8 cellular contexts compared by ENCODE assay signal in the genomic region with DNA sequence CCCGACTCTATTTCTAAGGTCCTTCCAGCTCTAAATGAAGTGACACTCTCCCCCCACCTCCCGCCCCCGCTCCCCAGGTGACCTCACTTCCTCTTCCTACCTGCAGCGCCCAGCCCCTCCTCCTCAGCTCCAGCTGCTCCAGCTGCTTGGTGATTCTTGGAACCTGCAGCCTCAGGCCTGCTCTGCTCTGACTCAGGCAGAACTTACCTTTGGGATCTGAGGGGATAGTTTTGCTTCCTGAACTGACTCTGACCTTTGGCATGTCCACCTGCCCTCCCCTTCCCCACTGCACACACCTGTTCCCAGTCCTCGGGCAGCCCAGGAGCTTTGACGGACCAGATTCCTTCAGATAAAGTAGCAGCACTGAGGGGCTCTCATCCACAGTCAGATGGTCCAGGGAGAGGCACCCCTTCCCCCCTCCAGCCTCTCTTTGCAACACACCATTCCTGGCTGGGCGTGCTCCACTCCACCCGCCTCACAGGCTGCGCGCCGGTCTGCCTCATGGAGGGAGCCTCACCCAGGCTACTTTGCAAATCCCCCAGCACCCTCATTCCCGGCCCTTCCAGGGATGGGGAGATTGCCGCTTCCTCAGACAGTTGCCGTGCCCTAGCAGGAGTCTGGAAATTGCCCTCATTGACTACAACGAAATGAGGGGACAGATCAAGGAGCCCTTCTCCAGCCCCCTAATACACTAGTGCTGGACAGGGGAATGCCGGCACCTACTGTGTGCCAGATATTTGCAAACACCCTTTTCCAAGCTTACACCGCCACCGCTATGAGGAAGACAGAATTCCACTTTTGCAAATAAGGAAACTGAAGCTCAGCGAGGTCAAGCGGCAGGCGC. TPM values are rescaled to one million over a fixed set of nuclear protein-coding genes. Genes with fewer than 3 reads are reported as not detected.
DNase-seq lines count a peak whose midpoint lies in the region; ATAC-seq and TF ChIP-seq lines count a peak whose summit lies in the region.

No MANE protein-coding gene starts in this region.

- in situ Hi-C loops in brain microvascular endothelial cell (cut with HindIII; ENCODE audit: low pct_ligation_motif_present, low sequenced_read_pairs): no loop called here

- H4K20me1 ChIP-seq in HCT116 (ENCODE audit: insufficient read depth): peaks cover 19% of the 10 kb centered on the region; the same call in 1 of the 2 replicates

- H3K4me2 ChIP-seq in HCT116 (ENCODE audit: low read length): peak overlapping the region; percentile 98

- peaks cover 32 to 56% of the 10 kb centered on the region in 2 experiments for H3K4me1 ChIP-seq in HCT116 (ENCODE audit: control insufficient read depth in 1 of 2, insufficient read depth in 2 of 2, low read length in 2 of 2)

- no TSS peak for BruUV-seq in HCT116 (replicated peaks; lab: Mats Ljungman, UMichigan)

- intact Hi-C loops in HCT116 (cut with micrococcal nuclease): loop anchor here (5.0 to 10.0 kb wide), 2 partner anchors 94 to 416 kb away; a partner anchor contains a TSS

- no peaks in the 10 kb centered on the region for H3K27me3 ChIP-seq in HCT116 (ENCODE audit: insufficient read depth, low read length)
- no peaks in the 10 kb centered on the region for H3K27me3 ChIP-seq in brain microvascular endothelial cell (replicated peaks)
- no peaks in the 10 kb centered on the region for H3K27me3 ChIP-seq in layer of hippocampus (ENCODE audit: control insufficient read depth, insufficient read depth, low read length)

- H3K9me2 ChIP-seq in HCT116 (ENCODE audit: insufficient read depth): no peaks in the 10 kb centered on the region

- H3K27ac ChIP-seq in HCT116 (ENCODE audit: low read depth, low read length): peak overlapping the region; percentile 67
- peak overlapping the region; percentile 4 for H3K27ac ChIP-seq in brain microvascular endothelial cell
- H3K27ac ChIP-seq in layer of hippocampus (ENCODE audit: low read depth, low read length): peak overlapping the region; percentile 71

- TF ChIP-seq RAD21 in HCT116 (IDR thresholded peaks at IDR 0.05; ENCODE audit: low read depth): no peak

- ATAC-seq in HCT116 (peak; percentile 6; the same call in 1 of the 2 replicates), HG02973 (IDR thresholded peaks at IDR 0.05; ENCODE audit: unreplicated experiment) (no peak)

- RAD21 ChIA-PET in HCT116 (lab: Charles Lee; ENCODE audit: low non-redundant PET in 1 of 2, low total read pairs in 2 of 2, uncharacterized antibody in 2 of 2, unreplicated experiment in 2 of 2): interaction anchor here (0.6 to 1.5 kb wide), 4 partner anchors 25 to 171 kb away, joined by 3 read pairs; no protein-coding TSS in a partner anchor

- TF ChIP-seq CTCF in HCT116 (IDR thresholded peaks at IDR 0.05 in 2 of 3, conservative IDR thresholded peaks at IDR 0.05 in 1 of 3; ENCODE audit: borderline replicate concordance in 1 of 3, insufficient read depth in 1 of 3, low read depth in 2 of 3, low read length in 2 of 3) (no peak), brain microvascular endothelial cell (IDR thresholded peaks at IDR 0.05; ENCODE audit: low read depth, low read length, missing control alignments) (no peak)

- H3K79me2 ChIP-seq in HCT116 (ENCODE audit: insufficient read depth, low read length): peaks cover 40% of the 10 kb centered on the region

- peak overlapping the region; percentile 95 for H3K9ac ChIP-seq in HCT116 (ENCODE audit: low read length)

- no peak for TF ChIP-seq POLR2A in HCT116 (IDR thresholded peaks at IDR 0.05; ENCODE audit: borderline replicate concordance, extremely low read depth, insufficient read depth, insufficient read length)
- 0 out of 2 replicates have a peak, but pooled peaks have one; percentile 30 for TF ChIP-seq POLR2A in Raji (IDR thresholded peaks at IDR 0.05; ENCODE audit: insufficient read depth, low read depth, low read length)

- H3K4me3 ChIP-seq in HCT116 (replicated peaks in 1 of 2; ENCODE audit: low read depth in 1 of 2, low read length in 2 of 2) (peak overlapping the region; percentile 88), brain microvascular endothelial cell (ENCODE audit: low read depth, low read length) (peak overlapping the region; percentile 89)

- peak; percentile 61 for DNase-seq in AG20443 (ENCODE audit: low spot score)
- peak; percentile 44 for DNase-seq in HCT116 (ENCODE audit: low read depth, low spot score)
- peak; percentile 13 for DNase-seq in brain microvascular endothelial cell
- peak; percentile 22 to 30 for DNase-seq in stimulated activated CD8-positive, alpha-beta memory T cell treated with anti-CD3 and anti-CD28 coated beads, Interleukin-15, amount 100 ng/mL, for 4 hours (ENCODE audit: low read depth in 2 of 2)
- DNase-seq in putamen (ENCODE audit: low spot score): no peak

- CTCF ChIA-PET in HCT116 (lab: Charles Lee): interaction anchor here (0.7 to 2.3 kb wide), 18 partner anchors 9 to 250 kb away, joined by 3 to 35 read pairs (median 3); a partner anchor contains a TSS

- H2AFZ ChIP-seq in HCT116 (ENCODE audit: low read depth, low read length, poor library complexity, severe bottlenecking): no peak overlapping the region

- POLR2A ChIA-PET in HCT116 (lab: Charles Lee): interaction anchor here (0.6 to 4.2 kb wide), 9 partner anchors 14 to 441 kb away, joined by 3 to 24 read pairs (median 4); no protein-coding TSS in a partner anchor

- H3K9me3 ChIP-seq in HCT116 (ENCODE audit: control insufficient read depth in 1 of 2, insufficient read depth in 1 of 2, low read depth in 1 of 2, low read length in 2 of 2): no peaks in the 10 kb centered on the region

- H3K36me3 ChIP-seq in HCT116 (ENCODE audit: control insufficient read depth in 1 of 2, insufficient read depth in 2 of 2, low read length in 2 of 2) (peaks cover 2 to 5% of the 10 kb centered on the region in 2 experiments; a peak in 1 of 4 replicates), brain microvascular endothelial cell (replicated peaks) (no peaks in the 10 kb centered on the region)

TF ChIP-seq in HCT116, 20 proteins besides CTCF, POLR2A, EP300 and RAD21:
- no peak for TF ChIP-seq CEBPB (IDR thresholded peaks at IDR 0.05; ENCODE audit: low read depth)
- TF ChIP-seq POLR2AphosphoS5 (IDR thresholded peaks at IDR 0.05; ENCODE audit: low read depth, low read length): peak; percentile 70
- TF ChIP-seq TCF7L2 (IDR thresholded peaks at IDR 0.05; ENCODE audit: borderline replicate concordance, extremely low read depth, insufficient read depth, insufficient read length): no peak
- TF ChIP-seq, protein P1, sequence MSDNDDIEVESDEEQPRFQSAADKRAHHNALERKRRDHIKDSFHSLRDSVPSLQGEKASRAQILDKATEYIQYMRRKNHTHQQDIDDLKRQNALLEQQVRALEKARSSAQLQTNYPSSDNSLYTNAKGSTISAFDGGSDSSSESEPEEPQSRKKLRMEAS (IDR thresholded peaks at IDR 0.05): no peak
- TF ChIP-seq SRF (IDR thresholded peaks at IDR 0.05; ENCODE audit: low read depth): no peak
- TF ChIP-seq YY1 (IDR thresholded peaks at IDR 0.05; ENCODE audit: extremely low read depth, insufficient replicate concordance, low read depth, low read length): no peak
TF ChIP-seq in HCT116: peak in this region for 1.

RNA-seq across cellular contexts. Expression of a gene that starts 0.7 kb away (rescaled TPM):
- total RNA-seq in HCT116 (2021; ENCODE audit: unreplicated experiment): 29.3 TPM
- polyA plus RNA-seq in HCT116 (2012): 20.8 and 24.4 TPM in 2 replicates

RNA-seq across cellular contexts. Expression of a gene that starts 57.1 kb away (rescaled TPM):
- not detected for total RNA-seq in HCT116 (2021; ENCODE audit: unreplicated experiment)
- polyA plus RNA-seq in HCT116 (2012): not detected in 2 replicates

Comparison
In these comparisons a context has a peak if more than half of its experiments do, and no peak if none do; other contexts are left out.
1. H3K27ac ChIP-seq: peak in every context shown above with its lines; median percentile 71 in layer of hippocampus; 67 in HCT116; 4 in brain microvascular endothelial cell.